9 cellular contexts compared by ENCODE assay signal in genomic region chr16:28977703-28978641, GRCh38. TPM values are rescaled to one million over a fixed set of nuclear protein-coding genes. Genes with fewer than 3 reads are reported as not detected.
DNase-seq lines count a peak whose midpoint lies in the region; ATAC-seq, FAIRE-seq and TF ChIP-seq lines count a peak whose summit lies in the region.
"Had no signal": no experiment of that assay in that cellular context is flagged by ENCODE, and none has a peak within 500 bp of the region (broad histone marks: within the 10 kb centered on the region; RNA-seq: fewer than 3 reads in every experiment).

No MANE protein-coding gene starts in this region.

- FAIRE-seq in pancreas (lab: Jason Lieb, UNC), result no peak

- no peak overlapping the region for H3K4me2 ChIP-seq in mammary epithelial cell (ENCODE audit: insufficient read depth, low read depth, low read length)

- TF ChIP-seq CTCF in mammary epithelial cell (conservative IDR thresholded peaks at IDR 0.05 in 1 of 2, IDR thresholded peaks at IDR 0.05 in 1 of 2; ENCODE audit: extremely low read depth in 1 of 2, insufficient read depth in 1 of 2, low read depth in 1 of 2, low read length in 2 of 2), result peak; percentile 47 to 77
- peak; percentile 42 to 56 (median 48) for TF ChIP-seq CTCF in pancreas (IDR thresholded peaks at IDR 0.05)

- dilution Hi-C loops in mammary epithelial cell (cut with HindIII; ENCODE audit: low sequenced_read_pairs), result no loop called here

- CTCF ChIA-PET in mammary epithelial cell (lab: Charles Lee; ENCODE audit: low non-redundant PET), result no interaction called here

- no peak overlapping the region for H3K27ac ChIP-seq in mammary epithelial cell (ENCODE audit: insufficient read depth, low read depth, low read length)
- no peak overlapping the region for H3K27ac ChIP-seq in pancreas

- H4K20me1 ChIP-seq in mammary epithelial cell (ENCODE audit: insufficient read depth, low read length), result no peaks in the 10 kb centered on the region

- H3K36me3 ChIP-seq in mammary epithelial cell (ENCODE audit: insufficient read depth, low read length) (peaks cover 7% of the 10 kb centered on the region), pancreas (no peaks in the 10 kb centered on the region)

- ATAC-seq in pancreas (peak in 1 of 4 donors; percentile 17), GM18873 (IDR thresholded peaks at IDR 0.05; ENCODE audit: low FRiP score, unreplicated experiment) (no peak)

- BruUV-seq in mammary epithelial cell (replicated peaks; lab: Mats Ljungman, UMichigan), result no TSS peak

- no peak overlapping the region for H3K9ac ChIP-seq in mammary epithelial cell (ENCODE audit: insufficient read depth, low read length)

- intact Hi-C loops in mammary epithelial cell (cut with micrococcal nuclease) (no loop called here), pancreas (cut with DNase I) (no loop called here)

- H3K4me1 ChIP-seq in mammary epithelial cell (ENCODE audit: insufficient read depth, low read length), result peaks cover 23% of the 10 kb centered on the region
- peaks cover 0 to 9% (median 6%) of the 10 kb centered on the region in 3 donors for H3K4me1 ChIP-seq in pancreas

- in situ Hi-C loops in mammary epithelial cell (cut with MboI; ENCODE audit: low sequenced_read_pairs in 2 of 2), result no loop called here

- H3K4me3 ChIP-seq in mammary epithelial cell (replicated peaks in 1 of 3; ENCODE audit: insufficient read depth in 1 of 3, low read depth in 2 of 3, low read length in 3 of 3), result no peak overlapping the region
- H3K4me3 ChIP-seq in pancreas, result no peak overlapping the region

- no peak overlapping the region for H2AFZ ChIP-seq in mammary epithelial cell (ENCODE audit: low read depth, low read length)

- WGBS in mammary epithelial cell (ENCODE audit: low coverage, missing lambda C conversion rate), result 50% methylated on average over 8 of the region's 11 CpGs
- 62 to 69% methylated on average over 10 to 11 of the region's 11 CpGs for WGBS in pancreas, 2 donors

- peaks cover 40% of the 10 kb centered on the region for H3K79me2 ChIP-seq in mammary epithelial cell (ENCODE audit: insufficient read depth, low read length)

- DNase-seq in NCI-H2196 (lab: John Stamatoyannopoulos, UW; ENCODE audit: unreplicated experiment) (peak; percentile 30), NCI-H2196 treated with DMSO at 0.1 percent for 48 hours (lab: John Stamatoyannopoulos, UW; ENCODE audit: unreplicated experiment) (no peak), NAMALWA (ENCODE audit: low spot score) (peak; percentile 37), mammary epithelial cell (no peak), pancreas (peak in 1 of 6 donors; percentile 20), GM19238 (ENCODE audit: insufficient read length, low spot score) (no peak), midbrain (lab: John Stamatoyannopoulos, UW) (no peak)
- DNase-seq: COR-L47 had no signal

- H3K27me3 ChIP-seq in mammary epithelial cell (ENCODE audit: insufficient read depth, low read length) (no peaks in the 10 kb centered on the region), pancreas (no peaks in the 10 kb centered on the region)

- H3K9me3 ChIP-seq in mammary epithelial cell (replicated peaks; ENCODE audit: insufficient read depth, low read length) (no peaks in the 10 kb centered on the region), pancreas (no peaks in the 10 kb centered on the region)

RNA-seq across cellular contexts. Expression of gene SPNS1, which starts 3.4 kb away (rescaled TPM):
- 10 to 100 TPM; 24.5 to 32.3 TPM for total RNA-seq in mammary epithelial cell
- polyA plus RNA-seq in mammary epithelial cell, result 31.4 TPM
- 16.7 TPM for polyA minus RNA-seq in mammary epithelial cell
- 10 to 100 TPM; 12.6 to 20.4 (median 14.4) TPM for total RNA-seq in pancreas
- 10 to 100 TPM; 51.2 to 57.6 TPM for polyA plus RNA-seq in pancreas

RNA-seq across cellular contexts. Expression of gene LAT, which starts 6.9 kb away (rescaled TPM):
- total RNA-seq in mammary epithelial cell, result 1 to 10 TPM in 1 of 2 donors, under 1 TPM in 1; 0.83 to 3.1 TPM
- 1.5 TPM for polyA plus RNA-seq in mammary epithelial cell
- 1.7 TPM for polyA minus RNA-seq in mammary epithelial cell
- total RNA-seq in pancreas, result 1 to 10 TPM; 1.9 to 3.4 (median 2.2) TPM
- 10 to 100 TPM; 25.3 to 26.0 TPM for polyA plus RNA-seq in pancreas

RNA-seq across cellular contexts. Expression of gene NFATC2IP, which starts 27.2 kb away (rescaled TPM):
- total RNA-seq in mammary epithelial cell (10 to 100 TPM; 21.5 to 59.2 TPM), pancreas (10 to 100 TPM in 4 of 6 donors, 1 to 10 TPM in 2; 9.2 to 19.3 (median 11.8) TPM)
- polyA plus RNA-seq in mammary epithelial cell (43.6 TPM), pancreas (10 to 100 TPM; 20.6 to 22.0 TPM)
- 49.7 TPM for polyA minus RNA-seq in mammary epithelial cell

RNA-seq across cellular contexts. Expression of gene CD19, which starts 46.2 kb away (rescaled TPM):
- total RNA-seq in mammary epithelial cell (not detected), pancreas (under 1 TPM in 3 of 6 donors, not detected in 3; 0.09 to 0.15 (median 0.09) TPM)
- polyA plus RNA-seq in mammary epithelial cell (not detected), pancreas (under 1 TPM in 1 of 2 donors, not detected in 1; 0.08 TPM)
- not detected for polyA minus RNA-seq in mammary epithelial cell

RNA-seq across cellular contexts. Expression of gene RABEP2, which starts 52.9 kb away (rescaled TPM):
- total RNA-seq in mammary epithelial cell (10 to 100 TPM; 24.2 to 25.4 TPM), pancreas (10 to 100 TPM; 11.5 to 16.9 (median 13.7) TPM)
- polyA plus RNA-seq in mammary epithelial cell (11.6 TPM), pancreas (10 to 100 TPM; 34.0 to 66.1 TPM)
- 3.1 TPM for polyA minus RNA-seq in mammary epithelial cell

Comparison
In these comparisons a context has a peak if more than half of its experiments do, and no peak if none do; other contexts are left out.
1. DNase-seq: peak in NCI-H2196 (single experiment) and NAMALWA (single experiment); none in NCI-H2196 treated with DMSO at 0.1 percent for 48 hours (single experiment), mammary epithelial cell (single experiment), GM19238 (single experiment) and midbrain (single experiment).